Comparison of ENCODE assay signal across 27 cellular contexts in genomic region chr10:107898392-107898791, GRCh38.
"Had no signal": no experiment of that assay in that cellular context is flagged by ENCODE, and none has a peak within 500 bp of the region (broad histone marks: within the 10 kb centered on the region; RNA-seq: fewer than 3 reads in every experiment).

No MANE protein-coding gene starts in this region.

- H3K4me3 Mint-ChIP-seq: activated CD4-positive, alpha-beta T cell treated with anti-CD3 and anti-CD28 coated beads, Interleukin-2, amount 10 ng/mL, durations not matched to agents 24 days and 14 days; activated CD8-positive, alpha-beta T cell treated with anti-CD3 and anti-CD28 coated beads for 36 hours; activated naive CD8-positive, alpha-beta T cell treated with anti-CD3 and anti-CD28 coated beads for 36 hours; activated T-cell treated with anti-CD3 and anti-CD28 coated beads, Interleukin-2, amount 50 U/mL, for 72 hours; activated T-helper 17 cell treated with anti-CD3 and anti-CD28 coated beads, Interleukin-2, amount 50 U/mL, for 72 hours; central memory CD8-positive, alpha-beta T cell; T-helper 1 cell treated with Interleukin-12 subunit alpha and Interleukin-12 subunit beta and Interleukin-4 antibody, amounts not matched to agents 30 μg/mL and 1 μg/mL, for 36 hours; T-helper 2 cell treated with Interferon-gamma antibody and Interleukin-4, amounts not matched to agents 5 μg/mL and 100 μg/mL, for 36 hours had no signal

- DNase-seq: activated CD4-positive, alpha-beta T cell treated with anti-CD3 and anti-CD28 coated beads, Interleukin-2, amount 10 ng/mL, durations not matched to agents 24 days and 14 days; activated CD4-positive, alpha-beta T cell treated with anti-CD3 and anti-CD28 coated beads, Interleukin-2, amount 50 U/mL, for 4 hours; activated CD8-positive, alpha-beta T cell treated with anti-CD3 and anti-CD28 coated beads for 36 hours; activated effector memory CD4-positive, alpha-beta T cell treated with anti-CD3 and anti-CD28 coated beads, Interleukin-2, amount 50 U/mL, for 16 hours; activated naive CD4-positive, alpha-beta T cell; activated naive CD4-positive, alpha-beta T cell treated with anti-CD3 and anti-CD28 coated beads, Interleukin-2, amount 50 U/mL, for 16 hours; activated naive CD8-positive, alpha-beta T cell treated with anti-CD3 and anti-CD28 coated beads for 36 hours; activated T-cell treated with anti-CD3 and anti-CD28 coated beads, Interleukin-2, amount 50 U/mL, for 1 hour; activated T-cell treated with anti-CD3 and anti-CD28 coated beads, Interleukin-2, amount 50 U/mL, for 72 hours; amniotic stem cell; aorta; brain microvascular endothelial cell; KG1; NCI-H1105; NCI-H1417 treated with DMSO at 0.1 percent for 48 hours; NCI-H187 treated with DMSO at 0.1 percent for 48 hours; NCI-H345; NCI-H524 treated with DMSO at 0.1 percent for 48 hours; PC-9; SHP77; SJCRH30 had no signal

- H3K27me3 Mint-ChIP-seq: activated CD4-positive, alpha-beta T cell treated with anti-CD3 and anti-CD28 coated beads, Interleukin-2, amount 10 ng/mL, durations not matched to agents 24 days and 14 days; activated CD8-positive, alpha-beta T cell treated with anti-CD3 and anti-CD28 coated beads for 36 hours; activated naive CD8-positive, alpha-beta T cell treated with anti-CD3 and anti-CD28 coated beads for 36 hours; activated T-helper 17 cell treated with anti-CD3 and anti-CD28 coated beads, Interleukin-2, amount 50 U/mL, for 72 hours; central memory CD8-positive, alpha-beta T cell had no signal

- H3K27me3 ChIP-seq: brain microvascular endothelial cell, cardiac muscle cell, SJCRH30 had no signal

- H3K4me1 ChIP-seq: SJCRH30 had no signal

- H3K4me1 Mint-ChIP-seq: activated CD4-positive, alpha-beta T cell treated with anti-CD3 and anti-CD28 coated beads, Interleukin-2, amount 10 ng/mL, durations not matched to agents 24 days and 14 days; activated naive CD8-positive, alpha-beta T cell treated with anti-CD3 and anti-CD28 coated beads for 36 hours; activated T-helper 17 cell treated with anti-CD3 and anti-CD28 coated beads, Interleukin-2, amount 50 U/mL, for 72 hours; central memory CD8-positive, alpha-beta T cell had no signal

- H3K27ac ChIP-seq: brain microvascular endothelial cell, cardiac muscle cell, PC-9, SJCRH30, SK-N-MC had no signal

- H3K4me3 ChIP-seq: cardiac muscle cell, PC-9, SJCRH30, SK-N-MC had no signal

- H3K4me2 ChIP-seq: PC-9 had no signal

- H2AFZ ChIP-seq: PC-9 had no signal

- H3K9me3 Mint-ChIP-seq: activated CD4-positive, alpha-beta T cell treated with anti-CD3 and anti-CD28 coated beads, Interleukin-2, amount 10 ng/mL, durations not matched to agents 24 days and 14 days; activated naive CD8-positive, alpha-beta T cell treated with anti-CD3 and anti-CD28 coated beads for 36 hours had no signal

- H3K36me3 Mint-ChIP-seq: activated naive CD8-positive, alpha-beta T cell treated with anti-CD3 and anti-CD28 coated beads for 36 hours had no signal

- H3K36me3 ChIP-seq: brain microvascular endothelial cell, cardiac muscle cell, SJCRH30 had no signal

- H3K27ac Mint-ChIP-seq: activated CD4-positive, alpha-beta T cell treated with anti-CD3 and anti-CD28 coated beads, Interleukin-2, amount 10 ng/mL, durations not matched to agents 24 days and 14 days; activated CD8-positive, alpha-beta T cell treated with anti-CD3 and anti-CD28 coated beads for 36 hours; activated naive CD8-positive, alpha-beta T cell treated with anti-CD3 and anti-CD28 coated beads for 36 hours; activated T-cell treated with anti-CD3 and anti-CD28 coated beads, Interleukin-2, amount 50 U/mL, for 72 hours; activated T-helper 17 cell treated with anti-CD3 and anti-CD28 coated beads, Interleukin-2, amount 50 U/mL, for 72 hours; T-helper 1 cell treated with Interleukin-12 subunit alpha and Interleukin-12 subunit beta and Interleukin-4 antibody, amounts not matched to agents 30 μg/mL and 1 μg/mL, for 36 hours; T-helper 2 cell treated with Interferon-gamma antibody and Interleukin-4, amounts not matched to agents 5 μg/mL and 100 μg/mL, for 36 hours had no signal

- H3K9me3 ChIP-seq: SJCRH30 had no signal
